In genomic region chr3:58034738-58035511, GRCh38 we compare ENCODE assay signal across 1 cellular context.
TF ChIP-seq lines count a peak whose summit lies in the region.

No MANE protein-coding gene starts in this region.

TF ChIP-seq in HEK293, 187 proteins besides CTCF, POLR2A, EP300 and RAD21 (continued from another document):
- TF ChIP-seq PRDM10 (tag by site-specific recombination; IDR thresholded peaks at IDR 0.05), result no peak
